ENCODE assay signal across 1 cellular context in genomic region chr6:160931378-160932343, GRCh38.
TF ChIP-seq lines count a peak whose summit lies in the region.

No MANE protein-coding gene starts in this region.

TF ChIP-seq in A549, 52 proteins besides CTCF, POLR2A, EP300 and RAD21 (continued from another document):
- TF ChIP-seq ELK1 (IDR thresholded peaks at IDR 0.05; ENCODE audit: low read depth, low read length) (no peak), PBX3 (IDR thresholded peaks at IDR 0.05) (no peak), ATOH8 (CRISPR knock-in tag; IDR thresholded peaks at IDR 0.05; ENCODE audit: low read depth) (no peak), KDM1A (IDR thresholded peaks at IDR 0.05; ENCODE audit: low read depth) (no peak), BHLHE40 (IDR thresholded peaks at IDR 0.05; ENCODE audit: low read depth, low read length) (no peak), JUNB (IDR thresholded peaks at IDR 0.05) (no peak), JUN (IDR thresholded peaks at IDR 0.05) (no peak), CBX2 (IDR thresholded peaks at IDR 0.05; ENCODE audit: borderline replicate concordance, low read depth) (no peak), NFE2L2 (conservative IDR thresholded peaks at IDR 0.05; ENCODE audit: low read length) (no peak), RNF2 (IDR thresholded peaks at IDR 0.05; ENCODE audit: borderline replicate concordance, low read depth) (no peak), RCOR1 (IDR thresholded peaks at IDR 0.05; ENCODE audit: low read depth, low read length) (no peak)
